ENCODE assay signal across 13 cellular contexts in the genomic region with DNA sequence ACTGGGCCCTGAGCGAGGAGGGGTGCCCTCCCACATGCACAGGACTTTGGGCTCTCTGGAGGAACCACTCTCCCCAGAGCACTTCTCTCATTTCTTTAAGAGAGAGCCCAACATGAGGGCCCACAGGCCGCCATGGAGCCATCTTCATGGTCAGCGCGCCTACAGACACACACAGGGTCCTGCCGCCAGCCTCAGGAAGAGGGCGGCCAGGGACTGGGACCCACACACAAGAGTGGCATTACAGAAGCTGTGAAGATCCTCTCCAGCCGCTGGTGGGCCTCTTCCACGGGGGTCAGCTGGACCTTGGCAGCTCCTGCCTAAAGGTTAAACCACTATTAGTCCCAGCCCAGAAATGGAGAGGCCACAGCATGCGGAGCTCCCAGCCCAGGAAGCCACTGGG.
"Had no signal": no experiment of that assay in that cellular context is flagged by ENCODE, and none has a peak within 500 bp of the region (broad histone marks: within the 10 kb centered on the region; RNA-seq: fewer than 3 reads in every experiment).

No MANE protein-coding gene starts in this region.

- H3K4me3 ChIP-seq: adrenal gland, hepatocyte had no signal

- H3K27ac Mint-ChIP-seq: activated naive CD4-positive, alpha-beta T cell treated with anti-CD3 and anti-CD28 coated beads for 36 hours; nephron had no signal

- DNase-seq: activated CD4-positive, alpha-beta T cell treated with anti-CD3 and anti-CD28 coated beads for 48 hours; activated CD8-positive, alpha-beta memory T cell treated with anti-CD3 and anti-CD28 coated beads, Interleukin-2, amount 50 U/mL, for 48 hours; activated CD8-positive, alpha-beta T cell treated with anti-CD3 and anti-CD28 coated beads, Interleukin-2, amount 10 ng/mL, durations not matched to agents 7 days and 5 days; activated naive CD4-positive, alpha-beta T cell treated with anti-CD3 and anti-CD28 coated beads for 36 hours; dermis blood vessel endothelial cell; stimulated activated CD4-positive, alpha-beta T cell treated with anti-CD3 and anti-CD28 coated beads, Interleukin-15, amount 100 ng/mL, for 24 hours; stimulated activated CD4-positive, alpha-beta T cell treated with anti-CD3 and anti-CD28 coated beads, Interleukin-4, amount 100 ng/mL, for 4 hours; trophoblast cell had no signal

- H3K4me3 Mint-ChIP-seq: activated CD8-positive, alpha-beta T cell treated with anti-CD3 and anti-CD28 coated beads, Interleukin-2, amount 10 ng/mL, durations not matched to agents 7 days and 5 days; activated naive CD4-positive, alpha-beta T cell treated with anti-CD3 and anti-CD28 coated beads for 36 hours; nephron; T-helper 1 cell treated with Interleukin-12 subunit alpha and Interleukin-12 subunit beta and Interleukin-4 antibody, amounts not matched to agents 30 μg/mL and 1 μg/mL, for 36 hours; WTC11 had no signal

- H3K9me3 ChIP-seq: adrenal gland had no signal

- H3K9me3 Mint-ChIP-seq: activated naive CD4-positive, alpha-beta T cell treated with anti-CD3 and anti-CD28 coated beads for 36 hours; nephron; T-helper 1 cell treated with Interleukin-12 subunit alpha and Interleukin-12 subunit beta and Interleukin-4 antibody, amounts not matched to agents 30 μg/mL and 1 μg/mL, for 36 hours; WTC11 had no signal

- H3K27ac ChIP-seq: hepatocyte had no signal

- H3K27me3 ChIP-seq: adrenal gland, hepatocyte had no signal

- ATAC-seq: activated CD8-positive, alpha-beta T cell treated with anti-CD3 and anti-CD28 coated beads, Interleukin-2, amount 10 ng/mL, durations not matched to agents 7 days and 5 days; WTC11 had no signal
